ENCODE assay signal across 8 cellular contexts in genomic region chr10:125895130-125896087, GRCh38. TPM values are rescaled to one million over a fixed set of nuclear protein-coding genes. Genes with fewer than 3 reads are reported as not detected.
A peak's percentile ranks its signal among the peaks of the same experiment; 100 is the strongest.
DNase-seq lines count a peak whose midpoint lies in the region; ATAC-seq lines count a peak whose summit lies in the region.
"Not testable (repeated sequence)": the region's sequence is repeated elsewhere in the genome, so short reads cannot be mapped to it uniquely, and the experiment has no call there.

No MANE protein-coding gene starts in this region.

- H3K27ac ChIP-seq in esophagus (ENCODE audit: low read depth in 2 of 2, low read length in 1 of 2) (peak overlapping the region; percentile 78 to 83), mesodermal cell (ENCODE audit: low read depth, low read length, severe bottlenecking) (peak overlapping the region; percentile 77)

- 26 to 33% methylated on average over 50 of the region's 50 CpGs for WGBS in esophagus, 2 donors
- WGBS in mesodermal cell (ENCODE audit: insufficient coverage in 2 of 2), 2 experiments, result 32 to 35% methylated on average over 40 to 48 of the region's 50 CpGs

- H3K36me3 ChIP-seq in esophagus (ENCODE audit: control insufficient read depth in 2 of 2, insufficient read depth in 2 of 2, low read length in 1 of 2); mesodermal cell (ENCODE audit: control insufficient read depth, insufficient read depth, low read length): not testable (repeated sequence)

- H3K9me3 ChIP-seq in esophagus (ENCODE audit: control insufficient read depth in 2 of 2, insufficient read depth in 1 of 2, low read depth in 1 of 2, low read length in 1 of 2); mesodermal cell (ENCODE audit: control insufficient read depth, low read length): not testable (repeated sequence)

- ATAC-seq in GM19463 (IDR thresholded peaks at IDR 0.05; ENCODE audit: unreplicated experiment), result peak; percentile 47
- peak; percentile 64 for ATAC-seq in HG03432 (IDR thresholded peaks at IDR 0.05; ENCODE audit: unreplicated experiment)

- DNase-seq in C1 segment of cervical spinal cord (lab: John Stamatoyannopoulos, UW), result peak; percentile 9 to 77 (median 36)
- DNase-seq in RPMI8226, result peak; percentile 8
- DNase-seq in activated T-helper 1 cell treated with anti-CD3 and anti-CD28 coated beads, Interleukin-2, amount 50 U/mL, for 16 hours (ENCODE audit: low read depth in 1 of 2, low spot score in 1 of 2), result peak; percentile 9 to 14
- peak in 2 of 3 donors; percentile 2 to 20 for DNase-seq in stimulated activated CD4-positive, alpha-beta T cell treated with anti-CD3 and anti-CD28 coated beads, TNF-alpha, amount 100 ng/mL, for 1 hour (ENCODE audit: low read depth in 3 of 3, low spot score in 1 of 3)

- H3K4me3 ChIP-seq in esophagus (ENCODE audit: low read depth in 1 of 2, low read length in 2 of 2) (peak overlapping the region; percentile 73 to 90), mesodermal cell (ENCODE audit: extremely low read depth, insufficient read depth, low read length, poor library complexity, severe bottlenecking) (peak overlapping the region; percentile 74)

- not testable (repeated sequence) for H3K4me1 ChIP-seq in esophagus (ENCODE audit: control insufficient read depth in 2 of 2, insufficient read depth in 2 of 2, low read length in 1 of 2); mesodermal cell (ENCODE audit: control insufficient read depth, insufficient read depth, low read length, poor library complexity, severe bottlenecking)

- H3K27me3 ChIP-seq in esophagus (ENCODE audit: control insufficient read depth in 1 of 2, insufficient read depth in 2 of 2, low read length in 2 of 2), result not testable (repeated sequence)

RNA-seq across cellular contexts. Expression of gene FANK1, which starts 1.0 kb away (rescaled TPM):
- polyA plus RNA-seq in esophagus, result 1 to 10 TPM; 4.3 to 8.1 TPM
- 7.2 TPM for polyA plus RNA-seq in mesodermal cell (2013, experiment 1 of 2)
- polyA plus RNA-seq in mesodermal cell (2013, experiment 2 of 2), result 6.0 TPM

RNA-seq across cellular contexts. Expression of gene DHX32, which starts 14.3 kb away (rescaled TPM):
- polyA plus RNA-seq in esophagus, result 10 to 100 TPM; 26.1 to 30.5 TPM
- polyA plus RNA-seq in mesodermal cell (2013, experiment 1 of 2), result 31.8 TPM
- 32.6 TPM for polyA plus RNA-seq in mesodermal cell (2013, experiment 2 of 2)

Comparison
In these comparisons a context has a peak if more than half of its experiments do, and no peak if none do; other contexts are left out.
1. Peak in every context shown above with its lines: DNase-seq, ATAC-seq, H3K4me3 ChIP-seq and H3K27ac ChIP-seq.